Comparison of ENCODE assay signal across 2 cellular contexts in the genomic region with DNA sequence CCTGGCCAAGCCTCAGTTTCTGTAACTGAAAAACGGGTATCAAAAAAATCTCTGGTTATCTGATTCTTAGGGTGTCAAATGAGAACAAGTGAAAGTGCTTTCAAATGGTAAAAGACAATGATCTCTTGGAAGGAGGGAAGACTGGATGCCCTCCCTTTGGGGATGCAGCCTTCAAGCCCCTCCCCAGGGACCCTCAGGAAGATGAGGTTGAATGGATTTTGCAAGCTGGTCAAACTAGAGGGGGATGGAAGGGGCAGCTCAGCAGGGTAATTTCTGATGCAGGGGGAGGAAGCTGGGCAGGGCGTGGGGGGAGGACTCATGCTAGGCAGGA.
TF ChIP-seq lines count a peak whose summit lies in the region.

No MANE protein-coding gene starts in this region.

TF ChIP-seq in IMR-90, 13 proteins besides CTCF, POLR2A, EP300 and RAD21 (continued from another document):
- no peak for TF ChIP-seq ELK1 (IDR thresholded peaks at IDR 0.05; ENCODE audit: borderline replicate concordance, low read depth, low read length)
- TF ChIP-seq MAZ (IDR thresholded peaks at IDR 0.05; ENCODE audit: borderline replicate concordance, low read depth, low read length), result no peak
- TF ChIP-seq MAFK (IDR thresholded peaks at IDR 0.05; ENCODE audit: low read depth, low read length), result no peak; the same call in 1 of the 2 replicates
- TF ChIP-seq BHLHE40 (IDR thresholded peaks at IDR 0.05; ENCODE audit: low read depth, low read length), result no peak
- TF ChIP-seq CHD1 (IDR thresholded peaks at IDR 0.05; ENCODE audit: low read depth, low read length), result no peak
- TF ChIP-seq, protein P1, sequence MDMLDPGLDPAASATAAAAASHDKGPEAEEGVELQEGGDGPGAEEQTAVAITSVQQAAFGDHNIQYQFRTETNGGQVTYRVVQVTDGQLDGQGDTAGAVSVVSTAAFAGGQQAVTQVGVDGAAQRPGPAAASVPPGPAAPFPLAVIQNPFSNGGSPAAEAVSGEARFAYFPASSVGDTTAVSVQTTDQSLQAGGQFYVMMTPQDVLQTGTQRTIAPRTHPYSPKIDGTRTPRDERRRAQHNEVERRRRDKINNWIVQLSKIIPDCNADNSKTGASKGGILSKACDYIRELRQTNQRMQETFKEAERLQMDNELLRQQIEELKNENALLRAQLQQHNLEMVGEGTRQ (IDR thresholded peaks at IDR 0.05; ENCODE audit: low read depth, low read length), result no peak
- TF ChIP-seq MXI1 (IDR thresholded peaks at IDR 0.05; ENCODE audit: borderline replicate concordance, low read depth, low read length), result no peak
- TF ChIP-seq SMC3 (IDR thresholded peaks at IDR 0.05; ENCODE audit: low read depth, low read length), result no peak
- TF ChIP-seq RCOR1 (IDR thresholded peaks at IDR 0.05; ENCODE audit: insufficient replicate concordance, low read length), result no peak
- no peak for TF ChIP-seq CEBPB (IDR thresholded peaks at IDR 0.05; ENCODE audit: low read depth, low read length)
- TF ChIP-seq FOS (IDR thresholded peaks at IDR 0.05; ENCODE audit: low read depth, low read length), result no peak
- no peak for TF ChIP-seq RFX5 (IDR thresholded peaks at IDR 0.05; ENCODE audit: low read depth, low read length)

TF ChIP-seq in liver, 16 proteins besides CTCF, POLR2A, EP300 and RAD21 (continued from another document):
- TF ChIP-seq GABPA (IDR thresholded peaks at IDR 0.05 in 1 of 2, conservative IDR thresholded peaks at IDR 0.05 in 1 of 2), result no peak
- TF ChIP-seq HNF4G (IDR thresholded peaks at IDR 0.05), result no peak
- no peak for TF ChIP-seq FOXA2 (IDR thresholded peaks at IDR 0.05)
- no peak for TF ChIP-seq ZBTB33 (IDR thresholded peaks at IDR 0.05)
- TF ChIP-seq EGR1 (IDR thresholded peaks at IDR 0.05; ENCODE audit: low read depth in 2 of 2), result no peak
- TF ChIP-seq HNF4A (conservative IDR thresholded peaks at IDR 0.05), result no peak
- TF ChIP-seq YY1 (IDR thresholded peaks at IDR 0.05), result no peak
- TF ChIP-seq ATF3 (IDR thresholded peaks at IDR 0.05), result no peak
- no peak for TF ChIP-seq SP1 (IDR thresholded peaks at IDR 0.05)
- TF ChIP-seq TAF1 (conservative IDR thresholded peaks at IDR 0.05), result no peak
- TF ChIP-seq MAX (IDR thresholded peaks at IDR 0.05), result no peak
- no peak for TF ChIP-seq RXRA (IDR thresholded peaks at IDR 0.05)
- TF ChIP-seq, protein P2, sequence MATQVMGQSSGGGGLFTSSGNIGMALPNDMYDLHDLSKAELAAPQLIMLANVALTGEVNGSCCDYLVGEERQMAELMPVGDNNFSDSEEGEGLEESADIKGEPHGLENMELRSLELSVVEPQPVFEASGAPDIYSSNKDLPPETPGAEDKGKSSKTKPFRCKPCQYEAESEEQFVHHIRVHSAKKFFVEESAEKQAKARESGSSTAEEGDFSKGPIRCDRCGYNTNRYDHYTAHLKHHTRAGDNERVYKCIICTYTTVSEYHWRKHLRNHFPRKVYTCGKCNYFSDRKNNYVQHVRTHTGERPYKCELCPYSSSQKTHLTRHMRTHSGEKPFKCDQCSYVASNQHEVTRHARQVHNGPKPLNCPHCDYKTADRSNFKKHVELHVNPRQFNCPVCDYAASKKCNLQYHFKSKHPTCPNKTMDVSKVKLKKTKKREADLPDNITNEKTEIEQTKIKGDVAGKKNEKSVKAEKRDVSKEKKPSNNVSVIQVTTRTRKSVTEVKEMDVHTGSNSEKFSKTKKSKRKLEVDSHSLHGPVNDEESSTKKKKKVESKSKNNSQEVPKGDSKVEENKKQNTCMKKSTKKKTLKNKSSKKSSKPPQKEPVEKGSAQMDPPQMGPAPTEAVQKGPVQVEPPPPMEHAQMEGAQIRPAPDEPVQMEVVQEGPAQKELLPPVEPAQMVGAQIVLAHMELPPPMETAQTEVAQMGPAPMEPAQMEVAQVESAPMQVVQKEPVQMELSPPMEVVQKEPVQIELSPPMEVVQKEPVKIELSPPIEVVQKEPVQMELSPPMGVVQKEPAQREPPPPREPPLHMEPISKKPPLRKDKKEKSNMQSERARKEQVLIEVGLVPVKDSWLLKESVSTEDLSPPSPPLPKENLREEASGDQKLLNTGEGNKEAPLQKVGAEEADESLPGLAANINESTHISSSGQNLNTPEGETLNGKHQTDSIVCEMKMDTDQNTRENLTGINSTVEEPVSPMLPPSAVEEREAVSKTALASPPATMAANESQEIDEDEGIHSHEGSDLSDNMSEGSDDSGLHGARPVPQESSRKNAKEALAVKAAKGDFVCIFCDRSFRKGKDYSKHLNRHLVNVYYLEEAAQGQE (IDR thresholded peaks at IDR 0.05), result no peak
